Comparison of ENCODE assay signal across 1 cellular context in genomic region chr9:69190086-69190865, GRCh38.
TF ChIP-seq lines count a peak whose summit lies in the region.

No MANE protein-coding gene starts in this region.

TF ChIP-seq in HepG2, 621 proteins besides CTCF, POLR2A, EP300 and RAD21 (continued from another document and continues in another):
- TF ChIP-seq, protein P1, sequence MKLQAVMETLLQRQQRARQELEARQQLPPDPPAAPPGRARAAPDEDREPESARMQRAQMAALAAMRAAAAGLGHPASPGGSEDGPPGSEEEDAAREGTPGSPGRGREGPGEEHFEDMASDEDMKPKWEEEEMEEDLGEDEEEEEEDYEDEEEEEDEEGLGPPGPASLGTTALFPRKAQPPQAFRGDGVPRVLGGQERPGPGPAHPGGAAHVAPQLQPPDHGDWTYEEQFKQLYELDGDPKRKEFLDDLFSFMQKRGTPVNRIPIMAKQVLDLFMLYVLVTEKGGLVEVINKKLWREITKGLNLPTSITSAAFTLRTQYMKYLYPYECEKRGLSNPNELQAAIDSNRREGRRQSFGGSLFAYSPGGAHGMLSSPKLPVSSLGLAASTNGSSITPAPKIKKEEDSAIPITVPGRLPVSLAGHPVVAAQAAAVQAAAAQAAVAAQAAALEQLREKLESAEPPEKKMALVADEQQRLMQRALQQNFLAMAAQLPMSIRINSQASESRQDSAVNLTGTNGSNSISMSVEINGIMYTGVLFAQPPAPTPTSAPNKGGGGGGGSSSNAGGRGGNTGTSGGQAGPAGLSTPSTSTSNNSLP (IDR thresholded peaks at IDR 0.05; ENCODE audit: low read depth, low read length), result peak; percentile 10; the same call in 1 of the 2 replicates
- TF ChIP-seq ISX (CRISPR knock-in tag; conservative IDR thresholded peaks at IDR 0.05), result no peak
- no peak for TF ChIP-seq ZNF253 (CRISPR knock-in tag; IDR thresholded peaks at IDR 0.05; ENCODE audit: borderline replicate concordance)
- TF ChIP-seq ATF4 (CRISPR knock-in tag; IDR thresholded peaks at IDR 0.05), result peak in 1 of 2 experiments; percentile 47; a peak in 1 of 4 replicates
- peak; percentile 47; the same call in 1 of the 2 replicates for TF ChIP-seq IRF2 (CRISPR knock-in tag; IDR thresholded peaks at IDR 0.05)
- no peak for TF ChIP-seq ZNF773 (CRISPR knock-in tag; IDR thresholded peaks at IDR 0.05; ENCODE audit: borderline replicate concordance)
- no peak for TF ChIP-seq ZNF781 (CRISPR knock-in tag; IDR thresholded peaks at IDR 0.05; ENCODE audit: borderline replicate concordance, not compliant biosample characterization)
- TF ChIP-seq ZNF768 (CRISPR knock-in tag; IDR thresholded peaks at IDR 0.05), result no peak
- no peak for TF ChIP-seq TEAD3 (CRISPR knock-in tag; optimal IDR thresholded peaks at IDR 0.05; ENCODE audit: borderline replicate concordance)
- no peak for TF ChIP-seq ZNF816 (CRISPR knock-in tag; IDR thresholded peaks at IDR 0.05; ENCODE audit: borderline replicate concordance)
- TF ChIP-seq, protein P2, sequence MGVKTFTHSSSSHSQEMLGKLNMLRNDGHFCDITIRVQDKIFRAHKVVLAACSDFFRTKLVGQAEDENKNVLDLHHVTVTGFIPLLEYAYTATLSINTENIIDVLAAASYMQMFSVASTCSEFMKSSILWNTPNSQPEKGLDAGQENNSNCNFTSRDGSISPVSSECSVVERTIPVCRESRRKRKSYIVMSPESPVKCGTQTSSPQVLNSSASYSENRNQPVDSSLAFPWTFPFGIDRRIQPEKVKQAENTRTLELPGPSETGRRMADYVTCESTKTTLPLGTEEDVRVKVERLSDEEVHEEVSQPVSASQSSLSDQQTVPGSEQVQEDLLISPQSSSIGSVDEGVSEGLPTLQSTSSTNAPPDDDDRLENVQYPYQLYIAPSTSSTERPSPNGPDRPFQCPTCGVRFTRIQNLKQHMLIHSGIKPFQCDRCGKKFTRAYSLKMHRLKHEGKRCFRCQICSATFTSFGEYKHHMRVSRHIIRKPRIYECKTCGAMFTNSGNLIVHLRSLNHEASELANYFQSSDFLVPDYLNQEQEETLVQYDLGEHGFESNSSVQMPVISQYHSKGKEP (CRISPR knock-in tag; IDR thresholded peaks at IDR 0.05), result no peak
- no peak; the same call in 1 of the 2 replicates for TF ChIP-seq ZNF670 (CRISPR knock-in tag; IDR thresholded peaks at IDR 0.05; ENCODE audit: borderline replicate concordance)
- TF ChIP-seq, protein P3, sequence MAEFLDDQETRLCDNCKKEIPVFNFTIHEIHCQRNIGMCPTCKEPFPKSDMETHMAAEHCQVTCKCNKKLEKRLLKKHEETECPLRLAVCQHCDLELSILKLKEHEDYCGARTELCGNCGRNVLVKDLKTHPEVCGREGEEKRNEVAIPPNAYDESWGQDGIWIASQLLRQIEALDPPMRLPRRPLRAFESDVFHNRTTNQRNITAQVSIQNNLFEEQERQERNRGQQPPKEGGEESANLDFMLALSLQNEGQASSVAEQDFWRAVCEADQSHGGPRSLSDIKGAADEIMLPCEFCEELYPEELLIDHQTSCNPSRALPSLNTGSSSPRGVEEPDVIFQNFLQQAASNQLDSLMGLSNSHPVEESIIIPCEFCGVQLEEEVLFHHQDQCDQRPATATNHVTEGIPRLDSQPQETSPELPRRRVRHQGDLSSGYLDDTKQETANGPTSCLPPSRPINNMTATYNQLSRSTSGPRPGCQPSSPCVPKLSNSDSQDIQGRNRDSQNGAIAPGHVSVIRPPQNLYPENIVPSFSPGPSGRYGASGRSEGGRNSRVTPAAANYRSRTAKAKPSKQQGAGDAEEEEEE (CRISPR knock-in tag; IDR thresholded peaks at IDR 0.05; ENCODE audit: borderline replicate concordance), result no peak
- no peak for TF ChIP-seq ARNT2 (CRISPR knock-in tag; IDR thresholded peaks at IDR 0.05; ENCODE audit: low read depth)
- TF ChIP-seq CBFB (CRISPR knock-in tag; IDR thresholded peaks at IDR 0.05), result no peak
- TF ChIP-seq ZNF891 (CRISPR knock-in tag; IDR thresholded peaks at IDR 0.05), result no peak
- TF ChIP-seq TBX2 (CRISPR knock-in tag; IDR thresholded peaks at IDR 0.05; ENCODE audit: borderline replicate concordance), result peak; percentile 86
- TF ChIP-seq DBP (CRISPR knock-in tag; IDR thresholded peaks at IDR 0.05; ENCODE audit: not compliant biosample characterization), result no peak
- TF ChIP-seq ZBTB38 (CRISPR knock-in tag; IDR thresholded peaks at IDR 0.05), result no peak
- TF ChIP-seq ZNF569 (CRISPR knock-in tag; IDR thresholded peaks at IDR 0.05; ENCODE audit: borderline replicate concordance), result no peak
- no peak for TF ChIP-seq MAFG (CRISPR knock-in tag; IDR thresholded peaks at IDR 0.05)
- TF ChIP-seq ZNF101 (CRISPR knock-in tag; IDR thresholded peaks at IDR 0.05; ENCODE audit: borderline replicate concordance, low read depth), result no peak
- TF ChIP-seq ZMAT5 (CRISPR knock-in tag; IDR thresholded peaks at IDR 0.05; ENCODE audit: borderline replicate concordance, low read depth), result no peak
- TF ChIP-seq SAP130 (CRISPR knock-in tag; IDR thresholded peaks at IDR 0.05; ENCODE audit: low read depth), result peak; percentile 76
- no peak for TF ChIP-seq CENPBD1 (CRISPR knock-in tag; IDR thresholded peaks at IDR 0.05; ENCODE audit: borderline replicate concordance, low read depth)
- TF ChIP-seq AKAP8 (CRISPR knock-in tag; IDR thresholded peaks at IDR 0.05), result no peak
- TF ChIP-seq ZNF850 (CRISPR knock-in tag; conservative IDR thresholded peaks at IDR 0.05), result no peak
- TF ChIP-seq TOE1 (CRISPR knock-in tag; IDR thresholded peaks at IDR 0.05), result no peak
- TF ChIP-seq ZNF468 (CRISPR knock-in tag; IDR thresholded peaks at IDR 0.05), result no peak
- TF ChIP-seq ZXDC (CRISPR knock-in tag; IDR thresholded peaks at IDR 0.05), result no peak
- TF ChIP-seq RBFOX2 (IDR thresholded peaks at IDR 0.05; ENCODE audit: low read depth, low read length), result no peak
- TF ChIP-seq, protein P4, sequence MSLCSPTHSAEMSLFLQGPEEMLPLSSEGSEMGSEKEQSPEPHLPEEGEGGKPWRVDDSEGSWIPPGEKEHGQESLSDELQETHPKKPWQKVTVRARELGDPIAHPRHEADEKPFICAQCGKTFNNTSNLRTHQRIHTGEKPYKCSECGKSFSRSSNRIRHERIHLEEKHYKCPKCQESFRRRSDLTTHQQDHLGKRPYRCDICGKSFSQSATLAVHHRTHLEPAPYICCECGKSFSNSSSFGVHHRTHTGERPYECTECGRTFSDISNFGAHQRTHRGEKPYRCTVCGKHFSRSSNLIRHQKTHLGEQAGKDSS (CRISPR knock-in tag; IDR thresholded peaks at IDR 0.05; ENCODE audit: borderline replicate concordance, low read depth), result no peak
- TF ChIP-seq KLF15 (CRISPR knock-in tag; IDR thresholded peaks at IDR 0.05; ENCODE audit: borderline replicate concordance), result no peak
- TF ChIP-seq CENPX (CRISPR knock-in tag; IDR thresholded peaks at IDR 0.05), result no peak
- TF ChIP-seq JDP2 (CRISPR knock-in tag; IDR thresholded peaks at IDR 0.05; ENCODE audit: borderline replicate concordance), result peak; percentile 24; the same call in 1 of the 2 replicates
- TF ChIP-seq ONECUT2 (CRISPR knock-in tag; IDR thresholded peaks at IDR 0.05), result 0 out of 2 replicates have a peak, but pooled peaks have one; percentile 41
- no peak for TF ChIP-seq RFX1 (IDR thresholded peaks at IDR 0.05)
- no peak for TF ChIP-seq TMF1 (CRISPR knock-in tag; IDR thresholded peaks at IDR 0.05; ENCODE audit: low read depth)
- TF ChIP-seq ZNF414 (CRISPR knock-in tag; IDR thresholded peaks at IDR 0.05), result no peak
- TF ChIP-seq ZNF564 (CRISPR knock-in tag; IDR thresholded peaks at IDR 0.05), result no peak
- no peak for TF ChIP-seq ZEB1 (IDR thresholded peaks at IDR 0.05; ENCODE audit: insufficient replicate concordance, low read depth)
- TF ChIP-seq JUNB (CRISPR knock-in tag; IDR thresholded peaks at IDR 0.05; ENCODE audit: borderline replicate concordance), result no peak
- TF ChIP-seq PAWR (CRISPR knock-in tag; IDR thresholded peaks at IDR 0.05; ENCODE audit: borderline replicate concordance), result no peak
- no peak for TF ChIP-seq ZNF746 (CRISPR knock-in tag; IDR thresholded peaks at IDR 0.05)
- no peak for TF ChIP-seq NRL (CRISPR knock-in tag; IDR thresholded peaks at IDR 0.05; ENCODE audit: borderline replicate concordance)
- TF ChIP-seq ZNF557 (CRISPR knock-in tag; IDR thresholded peaks at IDR 0.05), result no peak
- TF ChIP-seq, protein P5, sequence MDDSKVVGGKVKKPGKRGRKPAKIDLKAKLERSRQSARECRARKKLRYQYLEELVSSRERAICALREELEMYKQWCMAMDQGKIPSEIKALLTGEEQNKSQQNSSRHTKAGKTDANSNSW (CRISPR knock-in tag; IDR thresholded peaks at IDR 0.05; ENCODE audit: borderline replicate concordance), result no peak
- TF ChIP-seq SETDB1 (CRISPR knock-in tag; IDR thresholded peaks at IDR 0.05; ENCODE audit: borderline replicate concordance), result no peak
- no peak for TF ChIP-seq ZNF263 (CRISPR knock-in tag; IDR thresholded peaks at IDR 0.05)
- peak; percentile 93 for TF ChIP-seq ARID5B (CRISPR knock-in tag; IDR thresholded peaks at IDR 0.05)
- TF ChIP-seq ATF1 (CRISPR knock-in tag; IDR thresholded peaks at IDR 0.05), result 0 out of 2 replicates have a peak, but pooled peaks have one; percentile 43
- TF ChIP-seq TRIM24 (CRISPR knock-in tag; IDR thresholded peaks at IDR 0.05), result 0 out of 2 replicates have a peak, but pooled peaks have one; percentile 25
